11 cellular contexts compared by ENCODE assay signal in the genomic region with DNA sequence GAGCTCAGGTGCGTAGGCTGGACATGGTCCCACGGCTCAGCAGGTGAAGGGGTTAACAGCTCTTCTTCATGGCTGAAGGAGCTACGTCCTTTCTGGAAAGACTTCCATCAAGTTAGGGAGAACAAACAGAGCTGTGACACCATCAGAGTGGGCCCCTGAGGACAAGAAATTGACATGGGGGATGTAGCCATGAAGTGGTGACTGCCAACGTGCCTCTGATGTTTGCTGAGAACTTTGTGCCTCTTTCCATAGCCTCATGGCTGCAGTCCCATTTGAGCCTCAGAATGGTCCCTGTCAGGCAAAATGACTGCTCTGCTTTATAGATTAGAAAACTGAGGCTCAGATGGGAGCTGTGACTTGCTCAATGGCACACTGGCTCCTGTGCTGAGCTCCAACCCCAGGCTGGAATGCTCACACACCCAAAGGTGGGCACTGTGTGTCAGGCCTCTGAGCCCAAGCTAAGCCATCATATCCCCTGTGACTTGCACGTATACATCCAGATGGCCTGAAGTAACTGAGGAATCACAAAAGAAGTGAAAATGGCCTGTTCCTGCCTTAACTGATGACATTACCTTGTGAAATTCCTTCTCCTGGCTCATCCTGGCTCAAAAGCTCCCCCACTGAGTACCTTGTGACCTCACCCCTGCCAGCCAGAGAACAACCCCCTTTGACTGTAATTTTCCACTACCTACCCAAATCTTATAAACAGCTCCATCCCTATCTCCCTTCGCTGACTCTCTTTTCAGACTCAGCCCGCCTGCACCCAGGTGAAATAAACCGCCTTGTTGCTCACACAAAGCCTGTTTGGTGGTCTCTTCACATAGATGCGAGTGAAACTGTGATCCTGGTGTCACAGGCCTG. TPM values are rescaled to one million over a fixed set of nuclear protein-coding genes. Genes with fewer than 3 reads are reported as not detected.
A peak's percentile ranks its signal among the peaks of the same experiment; 100 is the strongest.
DNase-seq lines count a peak whose midpoint lies in the region; ATAC-seq and TF ChIP-seq lines count a peak whose summit lies in the region.
"Not testable (repeated sequence)": the region's sequence is repeated elsewhere in the genome, so short reads cannot be mapped to it uniquely, and the experiment has no call there.
"Had no signal": no experiment of that assay in that cellular context is flagged by ENCODE, and none has a peak within 500 bp of the region (broad histone marks: within the 10 kb centered on the region; RNA-seq: fewer than 3 reads in every experiment).

No MANE protein-coding gene starts in this region.

- peak overlapping the region; percentile 30 for H3K4me3 Mint-ChIP-seq in CD4-positive, alpha-beta T cell
- not testable (repeated sequence) for H3K4me3 Mint-ChIP-seq in activated B cell treated with CpG ODN at 0.5 μM for 24 hours; activated T-helper 1 cell treated with anti-CD3 and anti-CD28 coated beads, Interleukin-12 subunit alpha, Interleukin-12 subunit beta, Interleukin-2, Interleukin-4 antibody, amounts not matched to agents 30 ng/mL and 10 ng/mL and 1 ng/mL, durations not matched to agents 14 hours and 24 hours and 36 hours; nephron progenitor cell; stimulated activated effector memory CD8-positive, alpha-beta T cell treated with anti-CD3 and anti-CD28 coated beads, Interleukin-12 subunit alpha, Interleukin-12 subunit beta, amount 100 ng/mL, for 72 hours

- not testable (repeated sequence) for TF ChIP-seq CTCF in CD4-positive, alpha-beta T cell (IDR thresholded peaks at IDR 0.05); activated B cell treated with CpG ODN at 0.5 μM for 24 hours (IDR thresholded peaks at IDR 0.05); nephron progenitor cell (IDR thresholded peaks at IDR 0.05)

- H3K27ac ChIP-seq in CD4-positive, alpha-beta T cell (ENCODE audit: low read depth, low read length) = not testable (repeated sequence)
- peak overlapping the region; percentile 94; the same call in 1 of the 2 replicates for H3K27ac ChIP-seq in HUES6 (ENCODE audit: low read depth, low read length)

- H3K36me3 Mint-ChIP-seq in CD4-positive, alpha-beta T cell (ENCODE audit: low read depth); activated B cell treated with CpG ODN at 0.5 μM for 24 hours (ENCODE audit: low read depth); activated T-helper 1 cell treated with anti-CD3 and anti-CD28 coated beads, Interleukin-12 subunit alpha, Interleukin-12 subunit beta, Interleukin-2, Interleukin-4 antibody, amounts not matched to agents 30 ng/mL and 10 ng/mL and 1 ng/mL, durations not matched to agents 14 hours and 24 hours and 36 hours (ENCODE audit: low read depth); nephron progenitor cell (ENCODE audit: low read depth); stimulated activated effector memory CD8-positive, alpha-beta T cell treated with anti-CD3 and anti-CD28 coated beads, Interleukin-12 subunit alpha, Interleukin-12 subunit beta, amount 100 ng/mL, for 72 hours: not testable (repeated sequence)

- not testable (repeated sequence) for H3K4me3 ChIP-seq in HUES6 (ENCODE audit: low read depth, low read length)

- not testable (repeated sequence) for H3K36me3 ChIP-seq in HUES6 (ENCODE audit: control insufficient read depth, insufficient read depth, low read length)

- not testable (repeated sequence) for ATAC-seq in CD4-positive, alpha-beta T cell (ENCODE audit: poor library complexity); activated B cell treated with CpG ODN at 0.5 μM for 24 hours (ENCODE audit: low read depth); stimulated activated effector memory CD8-positive, alpha-beta T cell treated with anti-CD3 and anti-CD28 coated beads, Interleukin-12 subunit alpha, Interleukin-12 subunit beta, amount 100 ng/mL, for 72 hours

- CTCF ChIA-PET in CD4-positive, alpha-beta T cell (lab: Charles Lee) = interaction anchor here (1.4 kb wide), 1 partner anchor 29 kb away, joined by 3 read pairs; no protein-coding TSS in a partner anchor
- CTCF ChIA-PET in activated B cell treated with CpG ODN at 0.5 μM for 24 hours (lab: Charles Lee) = not testable (repeated sequence)

- peaks cover 67% of the 10 kb centered on the region for H3K4me1 ChIP-seq in HUES6 (ENCODE audit: control insufficient read depth, insufficient read depth, low read length)

- not testable (repeated sequence) for H3K27ac Mint-ChIP-seq in CD4-positive, alpha-beta T cell
- H3K27ac Mint-ChIP-seq in activated B cell treated with CpG ODN at 0.5 μM for 24 hours = peak overlapping the region; percentile 48
- H3K27ac Mint-ChIP-seq in activated T-helper 1 cell treated with anti-CD3 and anti-CD28 coated beads, Interleukin-12 subunit alpha, Interleukin-12 subunit beta, Interleukin-2, Interleukin-4 antibody, amounts not matched to agents 30 ng/mL and 10 ng/mL and 1 ng/mL, durations not matched to agents 14 hours and 24 hours and 36 hours = peak overlapping the region; percentile 59
- peak overlapping the region; percentile 97 for H3K27ac Mint-ChIP-seq in nephron progenitor cell
- peak overlapping the region; percentile 60 for H3K27ac Mint-ChIP-seq in stimulated activated effector memory CD8-positive, alpha-beta T cell treated with anti-CD3 and anti-CD28 coated beads, Interleukin-12 subunit alpha, Interleukin-12 subunit beta, amount 100 ng/mL, for 72 hours

- not testable (repeated sequence) for H3K27me3 ChIP-seq in CD4-positive, alpha-beta T cell (ENCODE audit: control insufficient read depth, insufficient read depth, low read length); HUES6 (ENCODE audit: control insufficient read depth, insufficient read depth, low read length)

- not testable (repeated sequence) for H3K9me3 Mint-ChIP-seq in CD4-positive, alpha-beta T cell; activated B cell treated with CpG ODN at 0.5 μM for 24 hours; nephron progenitor cell; stimulated activated effector memory CD8-positive, alpha-beta T cell treated with anti-CD3 and anti-CD28 coated beads, Interleukin-12 subunit alpha, Interleukin-12 subunit beta, amount 100 ng/mL, for 72 hours
- H3K9me3 Mint-ChIP-seq in activated T-helper 1 cell treated with anti-CD3 and anti-CD28 coated beads, Interleukin-12 subunit alpha, Interleukin-12 subunit beta, Interleukin-2, Interleukin-4 antibody, amounts not matched to agents 30 ng/mL and 10 ng/mL and 1 ng/mL, durations not matched to agents 14 hours and 24 hours and 36 hours = peaks cover 11% of the 10 kb centered on the region

- peaks cover 16% of the 10 kb centered on the region for H3K9me3 ChIP-seq in CD4-positive, alpha-beta T cell (ENCODE audit: control insufficient read depth, low read length)
- H3K9me3 ChIP-seq in HUES6 (ENCODE audit: control insufficient read depth, insufficient read depth, low read depth, low read length) = not testable (repeated sequence)

- not testable (repeated sequence) for DNase-seq in CD4-positive, alpha-beta T cell; activated B cell treated with CpG ODN at 0.5 μM for 24 hours; activated T-helper 1 cell treated with anti-CD3 and anti-CD28 coated beads, Interleukin-12 subunit alpha, Interleukin-12 subunit beta, Interleukin-2, Interleukin-4 antibody, amounts not matched to agents 30 ng/mL and 10 ng/mL and 1 ng/mL, durations not matched to agents 14 hours and 24 hours and 36 hours (ENCODE audit: low spot score); nephron progenitor cell; stimulated activated effector memory CD8-positive, alpha-beta T cell treated with anti-CD3 and anti-CD28 coated beads, Interleukin-12 subunit alpha, Interleukin-12 subunit beta, amount 100 ng/mL, for 72 hours (ENCODE audit: low spot score in 2 of 2)
- peak; percentile 39 for DNase-seq in ecto neural progenitor cell (ENCODE audit: low spot score)
- DNase-seq in left kidney (ENCODE audit: low read depth, low spot score) = peak; percentile 19

- H3K4me1 Mint-ChIP-seq in CD4-positive, alpha-beta T cell (ENCODE audit: low read depth) = peaks cover 28% of the 10 kb centered on the region
- not testable (repeated sequence) for H3K4me1 Mint-ChIP-seq in activated B cell treated with CpG ODN at 0.5 μM for 24 hours
- H3K4me1 Mint-ChIP-seq in activated T-helper 1 cell treated with anti-CD3 and anti-CD28 coated beads, Interleukin-12 subunit alpha, Interleukin-12 subunit beta, Interleukin-2, Interleukin-4 antibody, amounts not matched to agents 30 ng/mL and 10 ng/mL and 1 ng/mL, durations not matched to agents 14 hours and 24 hours and 36 hours (ENCODE audit: low read depth) = peaks cover 24% of the 10 kb centered on the region
- H3K4me1 Mint-ChIP-seq in nephron progenitor cell = peaks cover 25% of the 10 kb centered on the region
- peaks cover 38% of the 10 kb centered on the region for H3K4me1 Mint-ChIP-seq in stimulated activated effector memory CD8-positive, alpha-beta T cell treated with anti-CD3 and anti-CD28 coated beads, Interleukin-12 subunit alpha, Interleukin-12 subunit beta, amount 100 ng/mL, for 72 hours

- intact Hi-C loops in CD4-positive, alpha-beta T cell (cut with DNase I, micrococcal nuclease) = not testable (repeated sequence)
- intact Hi-C loops in activated B cell treated with CpG ODN at 0.5 μM for 24 hours (cut with micrococcal nuclease) = loop anchor here (5.0 kb wide), 3 partner anchors 33 to 1543 kb away; a partner anchor contains a TSS
- intact Hi-C loops in activated T-helper 1 cell treated with anti-CD3 and anti-CD28 coated beads, Interleukin-12 subunit alpha, Interleukin-12 subunit beta, Interleukin-2, Interleukin-4 antibody, amounts not matched to agents 30 ng/mL and 10 ng/mL and 1 ng/mL, durations not matched to agents 14 hours and 24 hours and 36 hours (cut with micrococcal nuclease) = loop anchor here (5.0 to 10.0 kb wide), 2 partner anchors 130 to 428 kb away; a partner anchor contains a TSS

- POLR2A ChIA-PET in CD4-positive, alpha-beta T cell (lab: Charles Lee) = interaction anchor here (1.0 to 3.9 kb wide), 3 partner anchors 9 to 29 kb away, joined by 5 to 31 read pairs (median 6); no protein-coding TSS in a partner anchor
- POLR2A ChIA-PET in activated B cell treated with CpG ODN at 0.5 μM for 24 hours (lab: Charles Lee) = interaction anchor here (1.4 to 1.5 kb wide), 2 partner anchors 9 to 17 kb away, joined by 3 read pairs; no protein-coding TSS in a partner anchor

- not testable (repeated sequence) for H3K27me3 Mint-ChIP-seq in CD4-positive, alpha-beta T cell; activated B cell treated with CpG ODN at 0.5 μM for 24 hours; activated T-helper 1 cell treated with anti-CD3 and anti-CD28 coated beads, Interleukin-12 subunit alpha, Interleukin-12 subunit beta, Interleukin-2, Interleukin-4 antibody, amounts not matched to agents 30 ng/mL and 10 ng/mL and 1 ng/mL, durations not matched to agents 14 hours and 24 hours and 36 hours (ENCODE audit: insufficient read depth); nephron progenitor cell (ENCODE audit: low read depth, poor library complexity)

- peak overlapping the region; percentile 86 for H3K9ac ChIP-seq in HUES6 (ENCODE audit: low read length)

RNA-seq across cellular contexts. Expression of a gene that starts 29.8 kb away (rescaled TPM):
- total RNA-seq in CD4-positive, alpha-beta T cell = not detected
- total RNA-seq in activated B cell treated with CpG ODN at 0.5 μM for 24 hours = not detected in 2 replicates
- not detected in 2 replicates for total RNA-seq in activated T-helper 1 cell treated with anti-CD3 and anti-CD28 coated beads, Interleukin-12 subunit alpha, Interleukin-12 subunit beta, Interleukin-2, Interleukin-4 antibody, amounts not matched to agents 30 ng/mL and 10 ng/mL and 1 ng/mL, durations not matched to agents 14 hours and 24 hours and 36 hours
- total RNA-seq: CD4-positive, alpha-beta memory T cell; HT-29; MCF 10A had no signal

RNA-seq across cellular contexts. Expression of a gene that starts 33.1 kb away (rescaled TPM):
- total RNA-seq in CD4-positive, alpha-beta T cell = not detected
- not detected in 2 replicates for total RNA-seq in activated B cell treated with CpG ODN at 0.5 μM for 24 hours
- total RNA-seq in activated T-helper 1 cell treated with anti-CD3 and anti-CD28 coated beads, Interleukin-12 subunit alpha, Interleukin-12 subunit beta, Interleukin-2, Interleukin-4 antibody, amounts not matched to agents 30 ng/mL and 10 ng/mL and 1 ng/mL, durations not matched to agents 14 hours and 24 hours and 36 hours = not detected in 2 replicates
- total RNA-seq: CD4-positive, alpha-beta memory T cell; HT-29; MCF 10A had no signal

RNA-seq across cellular contexts. Expression of a gene that starts 57.0 kb away (rescaled TPM):
- total RNA-seq in CD4-positive, alpha-beta T cell = not detected
- total RNA-seq in activated B cell treated with CpG ODN at 0.5 μM for 24 hours = not detected in 2 replicates
- not detected in 2 replicates for total RNA-seq in activated T-helper 1 cell treated with anti-CD3 and anti-CD28 coated beads, Interleukin-12 subunit alpha, Interleukin-12 subunit beta, Interleukin-2, Interleukin-4 antibody, amounts not matched to agents 30 ng/mL and 10 ng/mL and 1 ng/mL, durations not matched to agents 14 hours and 24 hours and 36 hours
- total RNA-seq: CD4-positive, alpha-beta memory T cell; HT-29; MCF 10A had no signal
